Comparison of ENCODE assay signal across 1 cellular context in the genomic region with DNA sequence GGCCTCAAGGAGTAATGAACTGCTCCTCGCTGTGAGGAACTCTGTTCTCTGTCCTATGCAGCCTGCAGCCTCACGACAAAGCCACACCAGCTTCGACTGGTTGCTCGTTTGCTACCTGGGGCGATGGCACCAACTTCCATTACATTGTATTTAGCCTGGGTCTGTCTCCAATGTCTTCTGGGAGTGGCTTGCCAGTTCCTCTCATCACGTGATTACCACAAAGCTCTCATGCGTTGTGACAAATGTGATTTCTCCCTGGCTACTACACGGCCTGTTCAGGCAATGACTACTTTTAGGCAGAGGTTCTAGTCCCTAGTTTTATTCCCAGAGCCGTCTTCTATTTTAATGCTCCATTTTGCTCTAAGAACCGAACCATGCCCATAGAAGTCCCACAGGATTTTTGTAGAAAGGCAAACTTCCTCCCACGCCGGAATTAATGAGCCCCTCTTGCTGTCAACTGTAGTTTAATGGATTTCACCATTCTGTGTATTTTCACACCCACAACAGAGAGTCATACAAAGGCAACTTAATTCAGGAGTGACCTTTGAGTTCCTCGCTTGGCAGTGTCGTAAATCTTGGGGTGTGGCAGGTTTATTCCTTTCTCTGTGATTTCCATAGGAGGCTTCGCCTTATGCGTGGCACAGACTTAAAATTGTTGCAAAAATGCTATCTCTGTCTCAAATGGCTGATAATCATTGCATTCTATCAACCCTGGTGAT.
TF ChIP-seq lines count a peak whose summit lies in the region.

No MANE protein-coding gene starts in this region.

TF ChIP-seq in IMR-90, 13 proteins besides CTCF, POLR2A, EP300 and RAD21:
- TF ChIP-seq RFX5 (IDR thresholded peaks at IDR 0.05; ENCODE audit: low read depth, low read length) (no peak), MAZ (IDR thresholded peaks at IDR 0.05; ENCODE audit: borderline replicate concordance, low read depth, low read length) (no peak), BHLHE40 (IDR thresholded peaks at IDR 0.05; ENCODE audit: low read depth, low read length) (no peak), SMC3 (IDR thresholded peaks at IDR 0.05; ENCODE audit: low read depth, low read length) (no peak), MAFK (IDR thresholded peaks at IDR 0.05; ENCODE audit: low read depth, low read length) (no peak), CHD1 (IDR thresholded peaks at IDR 0.05; ENCODE audit: low read depth, low read length) (no peak), NFE2L2 (IDR thresholded peaks at IDR 0.05; ENCODE audit: low read depth, low read length) (no peak), RCOR1 (IDR thresholded peaks at IDR 0.05; ENCODE audit: insufficient replicate concordance, low read length) (no peak)
- TF ChIP-seq, protein P1, sequence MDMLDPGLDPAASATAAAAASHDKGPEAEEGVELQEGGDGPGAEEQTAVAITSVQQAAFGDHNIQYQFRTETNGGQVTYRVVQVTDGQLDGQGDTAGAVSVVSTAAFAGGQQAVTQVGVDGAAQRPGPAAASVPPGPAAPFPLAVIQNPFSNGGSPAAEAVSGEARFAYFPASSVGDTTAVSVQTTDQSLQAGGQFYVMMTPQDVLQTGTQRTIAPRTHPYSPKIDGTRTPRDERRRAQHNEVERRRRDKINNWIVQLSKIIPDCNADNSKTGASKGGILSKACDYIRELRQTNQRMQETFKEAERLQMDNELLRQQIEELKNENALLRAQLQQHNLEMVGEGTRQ (IDR thresholded peaks at IDR 0.05; ENCODE audit: low read depth, low read length) = no peak
- TF ChIP-seq, protein P2, sequence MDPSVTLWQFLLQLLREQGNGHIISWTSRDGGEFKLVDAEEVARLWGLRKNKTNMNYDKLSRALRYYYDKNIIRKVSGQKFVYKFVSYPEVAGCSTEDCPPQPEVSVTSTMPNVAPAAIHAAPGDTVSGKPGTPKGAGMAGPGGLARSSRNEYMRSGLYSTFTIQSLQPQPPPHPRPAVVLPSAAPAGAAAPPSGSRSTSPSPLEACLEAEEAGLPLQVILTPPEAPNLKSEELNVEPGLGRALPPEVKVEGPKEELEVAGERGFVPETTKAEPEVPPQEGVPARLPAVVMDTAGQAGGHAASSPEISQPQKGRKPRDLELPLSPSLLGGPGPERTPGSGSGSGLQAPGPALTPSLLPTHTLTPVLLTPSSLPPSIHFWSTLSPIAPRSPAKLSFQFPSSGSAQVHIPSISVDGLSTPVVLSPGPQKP (IDR thresholded peaks at IDR 0.05; ENCODE audit: borderline replicate concordance, low read depth, low read length) = no peak
